Comparison of ENCODE assay signal across 14 cellular contexts in genomic region chr20:15248618-15249395, GRCh38.
DNase-seq lines count a peak whose midpoint lies in the region; ATAC-seq, FAIRE-seq and TF ChIP-seq lines count a peak whose summit lies in the region.
"Had no signal": no experiment of that assay in that cellular context is flagged by ENCODE, and none has a peak within 500 bp of the region (broad histone marks: within the 10 kb centered on the region; RNA-seq: fewer than 3 reads in every experiment).

No MANE protein-coding gene starts in this region.

- H3K23me2 ChIP-seq in H1 (ENCODE audit: low read depth, low read length), result no peaks in the 10 kb centered on the region

- peak overlapping the region; percentile 77 for H2AFZ ChIP-seq in H1 (ENCODE audit: low read length)

- H3K56ac ChIP-seq in H1 (replicated peaks; ENCODE audit: insufficient read length, low read depth, low read length), result no peak overlapping the region

- no peaks in the 10 kb centered on the region for H4K20me1 ChIP-seq in H1 (replicated peaks in 1 of 2; ENCODE audit: control insufficient read depth in 1 of 2, insufficient read depth in 2 of 2, low read length in 2 of 2)

- CTCF ChIA-PET in H1 (lab: Charles Lee; ENCODE audit: partially characterized antibody), result interaction anchor here (0.6 to 5.8 kb wide), 4 partner anchors 8 to 1038 kb away, joined by 3 to 25 read pairs (median 5); no protein-coding TSS in a partner anchor

- no peak overlapping the region for H3K4ac ChIP-seq in H1 (replicated peaks; ENCODE audit: insufficient read length, low read depth, low read length)

- no peak overlapping the region for H2BK120ac ChIP-seq in H1 (replicated peaks; ENCODE audit: low read depth, low read length)

- 0 out of 7 replicates have a peak, but pooled peaks cover 0 to 3% (median 0%) of the 10 kb centered on the region in 4 experiments for H3K4me1 ChIP-seq in H1 (replicated peaks in 1 of 4; ENCODE audit: control insufficient read depth in 3 of 4, insufficient read depth in 4 of 4, low read length in 3 of 4)

- no peak overlapping the region for H2BK20ac ChIP-seq in H1 (ENCODE audit: low read length)

- no peak overlapping the region for H2BK15ac ChIP-seq in H1 (ENCODE audit: low read length)

- no peak overlapping the region for H2BK12ac ChIP-seq in H1 (ENCODE audit: low read depth, low read length)

- no peak overlapping the region for H4K8ac ChIP-seq in H1 (ENCODE audit: extremely low read depth, insufficient read depth, low read length)

- no peaks in the 10 kb centered on the region for H3K79me2 ChIP-seq in H1 (ENCODE audit: control insufficient read depth in 1 of 2, insufficient read depth in 2 of 2, low read length in 2 of 2)

- no peak for TF ChIP-seq POLR2A in GM12891 (IDR thresholded peaks at IDR 0.05; ENCODE audit: low read depth, low read length)
- TF ChIP-seq POLR2A in H1 (IDR thresholded peaks at IDR 0.05; ENCODE audit: control extremely low read depth in 1 of 2, low read depth in 2 of 2, low read length in 2 of 2), result no peak

- no peak overlapping the region for H3K27ac ChIP-seq in H1 (ENCODE audit: low read depth, low read length)
- no peak overlapping the region for H3K27ac ChIP-seq in caudate nucleus (ENCODE audit: low read depth, low read length)
- H3K27ac ChIP-seq: skin epidermis had no signal

- no peak for TF ChIP-seq CTCF in H1 (IDR thresholded peaks at IDR 0.05; ENCODE audit: control extremely low read depth in 1 of 3, insufficient read depth in 1 of 3, low read depth in 1 of 3, low read length in 3 of 3)

- no peaks in the 10 kb centered on the region for H3K79me1 ChIP-seq in H1 (ENCODE audit: low read depth, low read length)

- TF ChIP-seq RAD21 in H1 (IDR thresholded peaks at IDR 0.05 in 1 of 2, conservative IDR thresholded peaks at IDR 0.05 in 1 of 2; ENCODE audit: low read depth in 2 of 2, low read length in 2 of 2), result no peak

- no peaks in the 10 kb centered on the region for H3K27me3 ChIP-seq in H1 (replicated peaks in 1 of 4; ENCODE audit: control insufficient read depth in 3 of 4, extremely low read depth in 1 of 4, insufficient read depth in 3 of 4, low read length in 3 of 4)

- ATAC-seq in GM21526 (IDR thresholded peaks at IDR 0.05; ENCODE audit: low FRiP score, unreplicated experiment) (peak; percentile 91), HG03159 (IDR thresholded peaks at IDR 0.05; ENCODE audit: unreplicated experiment) (peak; percentile 93), left colon (no peak)
- ATAC-seq: PC-3; stimulated activated naive CD8-positive, alpha-beta T cell treated with anti-CD3 and anti-CD28 coated beads, Interleukin-15, amount 100 ng/mL, for 72 hours had no signal

- no peak overlapping the region for H4K91ac ChIP-seq in H1 (replicated peaks; ENCODE audit: insufficient read length, low read length)

- DNase-seq in GM12891 (ENCODE audit: insufficient read length, low spot score) (no peak), H1 (ENCODE audit: low read depth in 1 of 2, low spot score in 2 of 2) (no peak), NCI-H1417 (lab: John Stamatoyannopoulos, UW) (no peak), caudate nucleus (lab: John Stamatoyannopoulos, UW) (no peak), left colon (no peak), LoVo (ENCODE audit: low spot score) (no peak)
- DNase-seq: anterior cingulate cortex; NCI-H1092 treated with DMSO at 0.1 percent for 48 hours; nucleus accumbens; PC-3; stimulated activated naive CD8-positive, alpha-beta T cell treated with anti-CD3 and anti-CD28 coated beads, Interleukin-15, amount 100 ng/mL, for 72 hours had no signal

- H3K9ac ChIP-seq in H1 (replicated peaks in 1 of 4; ENCODE audit: extremely low read depth in 1 of 4, low read depth in 3 of 4, low read length in 3 of 4), result no peak overlapping the region

- WGBS in H1 (ENCODE audit: extremely low coverage in 1 of 2, insufficient coverage in 1 of 2, insufficient read length in 1 of 2, insufficient replicate concordance in 2 of 2, low coverage in 1 of 2, low lambda C conversion rate in 2 of 2, missing lambda C conversion rate in 1 of 2), 2 experiments, result 97% methylated on average over 7 of the region's 7 CpGs; no CpG with 5 or more reads in 1 of the 2 experiments

- intact Hi-C loops in left colon (cut with DNase I, micrococcal nuclease), result no loop called here

- no peak overlapping the region for H3K18ac ChIP-seq in H1 (ENCODE audit: extremely low read depth, low read length)

- no peak for TF ChIP-seq EP300 in H1 (IDR thresholded peaks at IDR 0.05; ENCODE audit: borderline replicate concordance in 1 of 2, low read depth in 2 of 2, low read length in 2 of 2)

- no peak overlapping the region for H4K5ac ChIP-seq in H1 (ENCODE audit: insufficient read length, low read depth, low read length)

- H2AK5ac ChIP-seq in H1 (ENCODE audit: low read depth, low read length), result no peak overlapping the region

- no peak overlapping the region for H3K4me2 ChIP-seq in H1 (ENCODE audit: insufficient read depth in 1 of 2, low read depth in 2 of 2, low read length in 2 of 2)

- H3K23ac ChIP-seq in H1 (ENCODE audit: insufficient read length), result no peak overlapping the region

- H3K4me3 ChIP-seq in H1 (ENCODE audit: extremely low read depth in 1 of 4, insufficient read depth in 2 of 4, low read depth in 3 of 4, low read length in 4 of 4), result no peak overlapping the region
- H3K4me3 ChIP-seq: skin epidermis had no signal

- no peak overlapping the region for H2BK5ac ChIP-seq in H1 (ENCODE audit: low read depth, low read length)

- no peaks in the 10 kb centered on the region for H3K9me3 ChIP-seq in H1 (ENCODE audit: insufficient read depth in 2 of 2, low read depth in 1 of 2, low read length in 1 of 2)

- no peak overlapping the region for H3K14ac ChIP-seq in H1 (ENCODE audit: insufficient read length)

- no peaks in the 10 kb centered on the region for H3K36me3 ChIP-seq in H1 (ENCODE audit: control insufficient read depth in 2 of 4, insufficient read depth in 4 of 4, low read length in 3 of 4)

- POLR2A ChIA-PET in H1 (lab: Charles Lee; ENCODE audit: partially characterized antibody), result no interaction called here

- FAIRE-seq in GM12891 (lab: Jason Lieb, UNC) (no peak), H1 (lab: Jason Lieb, UNC) (no peak)

TF ChIP-seq in GM12891, 5 proteins besides CTCF, POLR2A, EP300 and RAD21:
- TF ChIP-seq POLR2AphosphoS5 (IDR thresholded peaks at IDR 0.05; ENCODE audit: low read depth, low read length) (no peak), POU2F2 (IDR thresholded peaks at IDR 0.05; ENCODE audit: low read depth, low read length) (no peak), SPI1 (IDR thresholded peaks at IDR 0.05; ENCODE audit: low read depth, low read length) (peak; percentile 30; the same call in 1 of the 2 replicates), TAF1 (IDR thresholded peaks at IDR 0.05; ENCODE audit: low read depth, low read length) (no peak)

TF ChIP-seq in H1, 55 proteins besides CTCF, POLR2A, EP300 and RAD21:
- TF ChIP-seq BCL11A (IDR thresholded peaks at IDR 0.05; ENCODE audit: low read depth in 2 of 2, low read length in 2 of 2), result no peak
- TF ChIP-seq SP1 (IDR thresholded peaks at IDR 0.05; ENCODE audit: low read depth, low read length), result no peak
- no peak for TF ChIP-seq HDAC2 (IDR thresholded peaks at IDR 0.05; ENCODE audit: borderline replicate concordance in 1 of 2, low read depth in 2 of 2, low read length in 2 of 2)
- no peak for TF ChIP-seq CHD1 (IDR thresholded peaks at IDR 0.05; ENCODE audit: low read depth, low read length)
- TF ChIP-seq, protein P1, sequence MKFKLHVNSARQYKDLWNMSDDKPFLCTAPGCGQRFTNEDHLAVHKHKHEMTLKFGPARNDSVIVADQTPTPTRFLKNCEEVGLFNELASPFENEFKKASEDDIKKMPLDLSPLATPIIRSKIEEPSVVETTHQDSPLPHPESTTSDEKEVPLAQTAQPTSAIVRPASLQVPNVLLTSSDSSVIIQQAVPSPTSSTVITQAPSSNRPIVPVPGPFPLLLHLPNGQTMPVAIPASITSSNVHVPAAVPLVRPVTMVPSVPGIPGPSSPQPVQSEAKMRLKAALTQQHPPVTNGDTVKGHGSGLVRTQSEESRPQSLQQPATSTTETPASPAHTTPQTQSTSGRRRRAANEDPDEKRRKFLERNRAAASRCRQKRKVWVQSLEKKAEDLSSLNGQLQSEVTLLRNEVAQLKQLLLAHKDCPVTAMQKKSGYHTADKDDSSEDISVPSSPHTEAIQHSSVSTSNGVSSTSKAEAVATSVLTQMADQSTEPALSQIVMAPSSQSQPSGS (IDR thresholded peaks at IDR 0.05; ENCODE audit: low read length), result no peak
